8 cellular contexts compared by ENCODE assay signal in genomic region chr17:36934759-36935630, GRCh38.
DNase-seq lines count a peak whose midpoint lies in the region; ATAC-seq lines count a peak whose summit lies in the region.

No MANE protein-coding gene starts in this region.

- no peak overlapping the region for H3K27ac ChIP-seq in iPS DF 6.9 (ENCODE audit: low read length)

- H3K27me3 Mint-ChIP-seq in T-helper 2 cell treated with Interferon-gamma antibody and Interleukin-4, amounts not matched to agents 5 μg/mL and 100 μg/mL, for 36 hours (ENCODE audit: low read depth), result peaks cover 91% of the 10 kb centered on the region
- H3K27me3 Mint-ChIP-seq in stimulated activated naive B cell treated with anti-CD40 and anti-IgM and Interleukin-4, amounts not matched to agents 10 μg/mL and 1 μg/mL and 100 μg/mL, for 72 hours, result peaks cover 82 to 97% of the 10 kb centered on the region in 2 donors

- no CpG with 5 or more reads among the region's 75 CpGs for WGBS in iPS DF 6.9 (ENCODE audit: insufficient coverage, insufficient read length)

- H3K4me1 Mint-ChIP-seq in T-helper 2 cell treated with Interferon-gamma antibody and Interleukin-4, amounts not matched to agents 5 μg/mL and 100 μg/mL, for 36 hours (ENCODE audit: low read depth), result peaks cover 30% of the 10 kb centered on the region
- H3K4me1 Mint-ChIP-seq in stimulated activated naive B cell treated with anti-CD40 and anti-IgM and Interleukin-4, amounts not matched to agents 10 μg/mL and 1 μg/mL and 100 μg/mL, for 72 hours, result peaks cover 53 to 83% of the 10 kb centered on the region in 2 donors

- H3K4me3 Mint-ChIP-seq in T-helper 2 cell treated with Interferon-gamma antibody and Interleukin-4, amounts not matched to agents 5 μg/mL and 100 μg/mL, for 36 hours, result peak overlapping the region; percentile 52
- peak overlapping the region; percentile 81 to 83 for H3K4me3 Mint-ChIP-seq in stimulated activated naive B cell treated with anti-CD40 and anti-IgM and Interleukin-4, amounts not matched to agents 10 μg/mL and 1 μg/mL and 100 μg/mL, for 72 hours

- peaks cover 86% of the 10 kb centered on the region for H3K27me3 ChIP-seq in iPS DF 6.9 (ENCODE audit: control insufficient read depth, insufficient read depth, low read length)

- H3K4me1 ChIP-seq in iPS DF 6.9 (ENCODE audit: control insufficient read depth, insufficient read depth, low read length), result peaks cover 10% of the 10 kb centered on the region

- H3K36me3 Mint-ChIP-seq in T-helper 2 cell treated with Interferon-gamma antibody and Interleukin-4, amounts not matched to agents 5 μg/mL and 100 μg/mL, for 36 hours (ENCODE audit: low read depth), result peaks cover 5% of the 10 kb centered on the region
- peaks cover 2 to 12% of the 10 kb centered on the region in 2 donors for H3K36me3 Mint-ChIP-seq in stimulated activated naive B cell treated with anti-CD40 and anti-IgM and Interleukin-4, amounts not matched to agents 10 μg/mL and 1 μg/mL and 100 μg/mL, for 72 hours

- no peaks in the 10 kb centered on the region for H3K36me3 ChIP-seq in iPS DF 6.9 (ENCODE audit: control insufficient read depth, insufficient read depth, low read length)

- no peak for ATAC-seq in stimulated activated naive B cell treated with anti-CD40 and anti-IgM and Interleukin-4, amounts not matched to agents 10 μg/mL and 1 μg/mL and 100 μg/mL, for 72 hours (replicated peaks)
- ATAC-seq in HG02885 (IDR thresholded peaks at IDR 0.05; ENCODE audit: poor library complexity, unreplicated experiment), result no peak

- DNase-seq in activated gamma-delta T cell (lab: John Stamatoyannopoulos, UW) (peak; percentile 38), activated gamma-delta T cell treated with Interleukin-2 at 50 U/mL for 16 hours (no peak), iPS DF 6.9 (ENCODE audit: low read depth, low spot score) (no peak), SW 1271 (lab: John Stamatoyannopoulos, UW) (no peak)
- no peak for DNase-seq in T-helper 2 cell treated with Interferon-gamma antibody and Interleukin-4, amounts not matched to agents 5 μg/mL and 100 μg/mL, for 36 hours (ENCODE audit: low spot score)
- DNase-seq in stimulated activated naive B cell treated with anti-CD40 and anti-IgM and Interleukin-4, amounts not matched to agents 10 μg/mL and 1 μg/mL and 100 μg/mL, for 72 hours, result no peak
- DNase-seq in effector CD8-positive, alpha-beta T cell (lab: John Stamatoyannopoulos, UW), result no peak

- peak overlapping the region; percentile 43 for H3K27ac Mint-ChIP-seq in T-helper 2 cell treated with Interferon-gamma antibody and Interleukin-4, amounts not matched to agents 5 μg/mL and 100 μg/mL, for 36 hours
- peak overlapping the region; percentile 92 for H3K27ac Mint-ChIP-seq in stimulated activated naive B cell treated with anti-CD40 and anti-IgM and Interleukin-4, amounts not matched to agents 10 μg/mL and 1 μg/mL and 100 μg/mL, for 72 hours

- no peaks in the 10 kb centered on the region for H3K9me3 Mint-ChIP-seq in T-helper 2 cell treated with Interferon-gamma antibody and Interleukin-4, amounts not matched to agents 5 μg/mL and 100 μg/mL, for 36 hours
- peaks cover 0 to 2% of the 10 kb centered on the region in 2 donors for H3K9me3 Mint-ChIP-seq in stimulated activated naive B cell treated with anti-CD40 and anti-IgM and Interleukin-4, amounts not matched to agents 10 μg/mL and 1 μg/mL and 100 μg/mL, for 72 hours

- no peaks in the 10 kb centered on the region for H3K9me3 ChIP-seq in iPS DF 6.9 (ENCODE audit: control insufficient read depth, insufficient read depth, low read length)

- H3K4me3 ChIP-seq in iPS DF 6.9 (ENCODE audit: low read length), result peak overlapping the region; percentile 22; the same call in 1 of the 2 replicates
